Comparison of ENCODE assay signal across 1 cellular context in the genomic region with DNA sequence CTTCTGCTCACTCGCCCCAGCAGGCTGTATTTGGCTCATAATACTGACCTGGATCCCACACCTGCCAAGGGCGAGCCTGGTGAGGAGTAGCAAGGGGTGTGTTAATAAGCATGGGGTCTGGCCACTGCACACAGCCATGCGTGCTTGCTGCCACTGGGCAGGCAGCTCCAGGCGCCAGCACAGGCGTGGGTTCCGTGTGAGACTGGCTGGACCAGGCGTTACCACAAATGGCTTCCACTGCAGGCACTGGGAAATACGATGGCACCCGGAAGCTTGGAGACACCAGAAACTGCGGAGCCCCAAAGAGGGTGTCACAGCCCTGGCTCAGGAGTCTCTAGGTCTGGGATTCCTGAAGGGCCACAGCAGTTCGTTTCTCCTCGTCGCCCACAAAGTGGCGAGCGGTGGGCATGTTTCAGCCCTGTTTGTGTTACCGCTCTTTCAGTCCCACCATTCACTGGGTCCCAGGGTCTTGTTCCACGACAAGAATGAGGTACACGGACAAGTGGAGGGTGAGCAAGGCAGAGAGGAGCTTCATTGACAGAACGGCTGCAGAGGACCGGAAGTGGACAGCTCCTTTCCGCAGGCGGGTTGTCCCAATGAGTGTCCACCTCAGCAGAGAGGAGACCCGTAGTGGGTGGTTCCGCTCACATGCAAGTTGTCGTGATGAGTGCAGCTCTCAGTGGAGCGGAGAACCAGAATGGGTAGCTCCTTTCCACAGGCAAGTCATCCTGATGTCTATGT.
TF ChIP-seq lines count a peak whose summit lies in the region.

No MANE protein-coding gene starts in this region.

TF ChIP-seq in K562, 482 proteins besides CTCF, POLR2A, EP300 and RAD21 (continued from another document):
- TF ChIP-seq, protein P1, sequence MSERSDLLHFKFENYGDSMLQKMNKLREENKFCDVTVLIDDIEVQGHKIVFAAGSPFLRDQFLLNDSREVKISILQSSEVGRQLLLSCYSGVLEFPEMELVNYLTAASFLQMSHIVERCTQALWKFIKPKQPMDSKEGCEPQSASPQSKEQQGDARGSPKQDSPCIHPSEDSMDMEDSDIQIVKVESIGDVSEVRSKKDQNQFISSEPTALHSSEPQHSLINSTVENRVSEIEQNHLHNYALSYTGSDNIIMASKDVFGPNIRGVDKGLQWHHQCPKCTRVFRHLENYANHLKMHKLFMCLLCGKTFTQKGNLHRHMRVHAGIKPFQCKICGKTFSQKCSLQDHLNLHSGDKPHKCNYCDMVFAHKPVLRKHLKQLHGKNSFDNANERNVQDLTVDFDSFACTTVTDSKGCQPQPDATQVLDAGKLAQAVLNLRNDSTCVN (CRISPR knock-in tag; IDR thresholded peaks at IDR 0.05) = no peak
- TF ChIP-seq KLF16 (IDR thresholded peaks at IDR 0.05) (no peak), EWSR1 (IDR thresholded peaks at IDR 0.05; ENCODE audit: borderline replicate concordance, low read depth, partially characterized antibody) (no peak), PYGO2 (tag; IDR thresholded peaks at IDR 0.05) (no peak), SPI1 (IDR thresholded peaks at IDR 0.05; ENCODE audit: borderline replicate concordance, low read depth, low read length) (no peak), GABPB1 (CRISPR knock-in tag; IDR thresholded peaks at IDR 0.05) (peak; percentile 82; the same call in 1 of the 2 replicates), CXXC5 (CRISPR knock-in tag; IDR thresholded peaks at IDR 0.05) (peak; percentile 39; the same call in 1 of the 2 replicates), POLR2AphosphoS5 (IDR thresholded peaks at IDR 0.05; ENCODE audit: control insufficient read depth, insufficient read depth, low read depth, low read length) (peak; percentile 31; the same call in 1 of the 2 replicates), E2F3 (CRISPR knock-in tag; IDR thresholded peaks at IDR 0.05) (no peak), NCOA1 (IDR thresholded peaks at IDR 0.05; ENCODE audit: low read depth) (peak; percentile 86), CHD1 (IDR thresholded peaks at IDR 0.05; ENCODE audit: low read length) (no peak), ZFP1 (CRISPR knock-in tag; IDR thresholded peaks at IDR 0.05) (no peak), KLF10 (CRISPR knock-in tag; IDR thresholded peaks at IDR 0.05) (no peak), SMAD3 (CRISPR knock-in tag; conservative IDR thresholded peaks at IDR 0.05) (no peak), ZNF644 (tag; IDR thresholded peaks at IDR 0.05; ENCODE audit: low read depth) (no peak), ZNF239 (CRISPR knock-in tag; IDR thresholded peaks at IDR 0.05) (no peak), PRMT5 (CRISPR knock-in tag; IDR thresholded peaks at IDR 0.05) (no peak), SIN3B (IDR thresholded peaks at IDR 0.05; ENCODE audit: low read depth) (peak; percentile 55; the same call in 1 of the 2 replicates), NFATC3 (IDR thresholded peaks at IDR 0.05) (no peak), ARID1B (IDR thresholded peaks at IDR 0.05) (no peak), HSF4 (CRISPR knock-in tag; IDR thresholded peaks at IDR 0.05; ENCODE audit: borderline replicate concordance) (no peak), ZNF695 (CRISPR knock-in tag; IDR thresholded peaks at IDR 0.05) (no peak), ZNF384 (IDR thresholded peaks at IDR 0.05; ENCODE audit: low read depth, low read length) (no peak), TEAD4 (IDR thresholded peaks at IDR 0.05; ENCODE audit: low read length) (no peak), TEAD4 (CRISPR knock-in tag; IDR thresholded peaks at IDR 0.05; ENCODE audit: borderline replicate concordance) (no peak), CREBBP (IDR thresholded peaks at IDR 0.05; ENCODE audit: low read depth, low read length) (no peak)
- TF ChIP-seq, protein P2, sequence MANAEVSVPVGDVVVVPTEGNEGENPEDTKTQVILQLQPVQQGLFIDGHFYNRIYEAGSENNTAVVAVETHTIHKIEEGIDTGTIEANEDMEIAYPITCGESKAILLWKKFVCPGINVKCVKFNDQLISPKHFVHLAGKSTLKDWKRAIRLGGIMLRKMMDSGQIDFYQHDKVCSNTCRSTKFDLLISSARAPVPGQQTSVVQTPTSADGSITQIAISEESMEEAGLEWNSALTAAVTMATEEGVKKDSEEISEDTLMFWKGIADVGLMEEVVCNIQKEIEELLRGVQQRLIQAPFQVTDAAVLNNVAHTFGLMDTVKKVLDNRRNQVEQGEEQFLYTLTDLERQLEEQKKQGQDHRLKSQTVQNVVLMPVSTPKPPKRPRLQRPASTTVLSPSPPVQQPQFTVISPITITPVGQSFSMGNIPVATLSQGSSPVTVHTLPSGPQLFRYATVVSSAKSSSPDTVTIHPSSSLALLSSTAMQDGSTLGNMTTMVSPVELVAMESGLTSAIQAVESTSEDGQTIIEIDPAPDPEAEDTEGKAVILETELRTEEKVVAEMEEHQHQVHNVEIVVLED (CRISPR knock-in tag; IDR thresholded peaks at IDR 0.05) = no peak
- TF ChIP-seq, protein P3, sequence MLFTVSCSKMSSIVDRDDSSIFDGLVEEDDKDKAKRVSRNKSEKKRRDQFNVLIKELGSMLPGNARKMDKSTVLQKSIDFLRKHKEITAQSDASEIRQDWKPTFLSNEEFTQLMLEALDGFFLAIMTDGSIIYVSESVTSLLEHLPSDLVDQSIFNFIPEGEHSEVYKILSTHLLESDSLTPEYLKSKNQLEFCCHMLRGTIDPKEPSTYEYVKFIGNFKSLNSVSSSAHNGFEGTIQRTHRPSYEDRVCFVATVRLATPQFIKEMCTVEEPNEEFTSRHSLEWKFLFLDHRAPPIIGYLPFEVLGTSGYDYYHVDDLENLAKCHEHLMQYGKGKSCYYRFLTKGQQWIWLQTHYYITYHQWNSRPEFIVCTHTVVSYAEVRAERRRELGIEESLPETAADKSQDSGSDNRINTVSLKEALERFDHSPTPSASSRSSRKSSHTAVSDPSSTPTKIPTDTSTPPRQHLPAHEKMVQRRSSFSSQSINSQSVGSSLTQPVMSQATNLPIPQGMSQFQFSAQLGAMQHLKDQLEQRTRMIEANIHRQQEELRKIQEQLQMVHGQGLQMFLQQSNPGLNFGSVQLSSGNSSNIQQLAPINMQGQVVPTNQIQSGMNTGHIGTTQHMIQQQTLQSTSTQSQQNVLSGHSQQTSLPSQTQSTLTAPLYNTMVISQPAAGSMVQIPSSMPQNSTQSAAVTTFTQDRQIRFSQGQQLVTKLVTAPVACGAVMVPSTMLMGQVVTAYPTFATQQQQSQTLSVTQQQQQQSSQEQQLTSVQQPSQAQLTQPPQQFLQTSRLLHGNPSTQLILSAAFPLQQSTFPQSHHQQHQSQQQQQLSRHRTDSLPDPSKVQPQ (CRISPR knock-in tag; IDR thresholded peaks at IDR 0.05; ENCODE audit: borderline replicate concordance) = no peak
